ENCODE assay signal across 23 cellular contexts in genomic region chr10:6497524-6498140, GRCh38.
A peak's percentile ranks its signal among the peaks of the same experiment; 100 is the strongest.
DNase-seq lines count a peak whose midpoint lies in the region; ATAC-seq and TF ChIP-seq lines count a peak whose summit lies in the region.
"Had no signal": no experiment of that assay in that cellular context is flagged by ENCODE, and none has a peak within 500 bp of the region (broad histone marks: within the 10 kb centered on the region; RNA-seq: fewer than 3 reads in every experiment).

No MANE protein-coding gene starts in this region.

- peak overlapping the region in 1 of 3 donors; percentile 41 for H3K27ac Mint-ChIP-seq in CD4-positive, CD25-positive, alpha-beta regulatory T cell
- H3K27ac Mint-ChIP-seq in CD8-positive, alpha-beta T cell: peak overlapping the region; percentile 9
- H3K27ac Mint-ChIP-seq in activated T-helper 17 cell treated with anti-CD3 and anti-CD28 coated beads, Interleukin-2, amount 50 U/mL, for 72 hours: no peak overlapping the region
- H3K27ac Mint-ChIP-seq: GM23338, nephron, type B pancreatic cell had no signal

- no peaks in the 10 kb centered on the region for H3K27me3 ChIP-seq in CD4-positive, CD25-positive, alpha-beta regulatory T cell (ENCODE audit: control insufficient read depth, insufficient read depth, low read length)
- no peaks in the 10 kb centered on the region for H3K27me3 ChIP-seq in CD8-positive, alpha-beta T cell (ENCODE audit: insufficient read depth, low read length)
- no peaks in the 10 kb centered on the region for H3K27me3 ChIP-seq in neural cell (ENCODE audit: insufficient read depth, low read depth, low read length)
- H3K27me3 ChIP-seq: adrenal gland, spleen had no signal

- H3K4me3 ChIP-seq in CD4-positive, CD25-positive, alpha-beta regulatory T cell (ENCODE audit: low read depth, low read length): no peak overlapping the region
- no peak overlapping the region for H3K4me3 ChIP-seq in CD8-positive, alpha-beta T cell (ENCODE audit: low read depth, low read length)
- no peak overlapping the region for H3K4me3 ChIP-seq in neural cell (ENCODE audit: low read length)
- H3K4me3 ChIP-seq: adrenal gland, GM23338, SK-N-MC, spleen had no signal

- H3K4me3 Mint-ChIP-seq in CD4-positive, CD25-positive, alpha-beta regulatory T cell: peak overlapping the region in 1 of 4 donors; percentile 21
- no peak overlapping the region for H3K4me3 Mint-ChIP-seq in CD8-positive, alpha-beta T cell
- H3K4me3 Mint-ChIP-seq in activated T-helper 17 cell treated with anti-CD3 and anti-CD28 coated beads, Interleukin-2, amount 50 U/mL, for 72 hours: peak overlapping the region; percentile 80
- H3K4me3 Mint-ChIP-seq: GM23338, nephron, type B pancreatic cell had no signal

- H3K36me3 ChIP-seq in CD4-positive, CD25-positive, alpha-beta regulatory T cell (ENCODE audit: control insufficient read depth, insufficient read depth, low read length): peaks cover 91% of the 10 kb centered on the region
- peaks cover 24% of the 10 kb centered on the region for H3K36me3 ChIP-seq in CD8-positive, alpha-beta T cell (ENCODE audit: insufficient read depth, low read length)
- H3K36me3 ChIP-seq in neural cell (ENCODE audit: insufficient read depth, low read length): no peaks in the 10 kb centered on the region
- H3K36me3 ChIP-seq: adrenal gland had no signal

- no peak for DNase-seq in CD4-positive, CD25-positive, alpha-beta regulatory T cell
- DNase-seq in CD8-positive, alpha-beta T cell: no peak
- no peak for DNase-seq in HT-29 (ENCODE audit: low spot score)
- DNase-seq in ecto neural progenitor cell (ENCODE audit: low spot score): no peak
- no peak for DNase-seq in HuH-7 (ENCODE audit: low spot score)
- DNase-seq: activated CD4-positive, alpha-beta T cell treated with anti-CD3 and anti-CD28 coated beads for 4 hours; activated effector memory CD4-positive, alpha-beta T cell treated with Interleukin-2 at 50 U/mL for 16 hours; adrenal gland; cerebellar nuclear complex; hypothalamus; Karpas-422; NCI-H146; OCI-M1; spleen; T-helper 9 cell had no signal

- no peaks in the 10 kb centered on the region for H4K20me1 ChIP-seq in neural cell (ENCODE audit: insufficient read depth)

- H3K9ac ChIP-seq in neural cell (ENCODE audit: low read length): no peak overlapping the region

- TF ChIP-seq EP300 in neural cell (conservative IDR thresholded peaks at IDR 0.05; ENCODE audit: poor library complexity, severe bottlenecking): no peak

- H3K9me3 ChIP-seq in CD4-positive, CD25-positive, alpha-beta regulatory T cell (ENCODE audit: control insufficient read depth in 2 of 2, low read length in 2 of 2): no peaks in the 10 kb centered on the region
- H3K9me3 ChIP-seq in CD8-positive, alpha-beta T cell (ENCODE audit: low read length): no peaks in the 10 kb centered on the region
- no peaks in the 10 kb centered on the region for H3K9me3 ChIP-seq in neural cell (ENCODE audit: low read length)
- H3K9me3 ChIP-seq: adrenal gland, spleen had no signal

- H3F3A ChIP-seq in neural cell (ENCODE audit: insufficient read depth, low read length, poor library complexity, severe bottlenecking): no peaks in the 10 kb centered on the region

- no peak overlapping the region for H3K4me2 ChIP-seq in neural cell (ENCODE audit: low read length)
- H3K4me2 ChIP-seq: GM23338 had no signal

- no peaks in the 10 kb centered on the region for H3K9me2 ChIP-seq in neural cell (ENCODE audit: insufficient read depth, low read length)

- H3K4me1 Mint-ChIP-seq in CD4-positive, CD25-positive, alpha-beta regulatory T cell: peaks cover 19 to 45% (median 22%) of the 10 kb centered on the region in 4 donors
- H3K4me1 Mint-ChIP-seq in CD8-positive, alpha-beta T cell (ENCODE audit: low read depth): peaks cover 28% of the 10 kb centered on the region
- peaks cover 33% of the 10 kb centered on the region for H3K4me1 Mint-ChIP-seq in activated T-helper 17 cell treated with anti-CD3 and anti-CD28 coated beads, Interleukin-2, amount 50 U/mL, for 72 hours
- H3K4me1 Mint-ChIP-seq: brain, GM23338, nephron had no signal

- H3K27ac ChIP-seq in CD4-positive, CD25-positive, alpha-beta regulatory T cell (ENCODE audit: insufficient read depth, low read length, poor library complexity, severe bottlenecking): peak overlapping the region; percentile 71
- no peak overlapping the region for H3K27ac ChIP-seq in CD8-positive, alpha-beta T cell (ENCODE audit: low read depth, low read length)
- no peak overlapping the region for H3K27ac ChIP-seq in neural cell (ENCODE audit: low read length)
- H3K27ac ChIP-seq: adrenal gland, SK-N-MC, VCaP had no signal

- H3K27me3 Mint-ChIP-seq in CD4-positive, CD25-positive, alpha-beta regulatory T cell: no peaks in the 10 kb centered on the region
- H3K27me3 Mint-ChIP-seq in CD8-positive, alpha-beta T cell (ENCODE audit: low read depth): no peaks in the 10 kb centered on the region
- H3K27me3 Mint-ChIP-seq in activated T-helper 17 cell treated with anti-CD3 and anti-CD28 coated beads, Interleukin-2, amount 50 U/mL, for 72 hours: no peaks in the 10 kb centered on the region

- H3K9me3 Mint-ChIP-seq in CD4-positive, CD25-positive, alpha-beta regulatory T cell: peaks cover 0 to 2% (median 0%) of the 10 kb centered on the region in 7 donors
- peaks cover 5% of the 10 kb centered on the region for H3K9me3 Mint-ChIP-seq in CD8-positive, alpha-beta T cell
- H3K9me3 Mint-ChIP-seq in activated T-helper 17 cell treated with anti-CD3 and anti-CD28 coated beads, Interleukin-2, amount 50 U/mL, for 72 hours: no peaks in the 10 kb centered on the region
- H3K9me3 Mint-ChIP-seq: brain, GM23338, nephron, type B pancreatic cell had no signal

- POLR2A ChIA-PET in CD8-positive, alpha-beta T cell (lab: Charles Lee): interaction anchor here (1.4 kb wide), 3 partner anchors 20 to 45 kb away, joined by 3 to 5 read pairs (median 3); no protein-coding TSS in a partner anchor

- intact Hi-C loops in CD8-positive, alpha-beta T cell (cut with DNase I, micrococcal nuclease): loop anchor here (1.0 to 10.0 kb wide), 5 partner anchors 15 to 223 kb away; no protein-coding TSS in a partner anchor

- H3K4me1 ChIP-seq in CD4-positive, CD25-positive, alpha-beta regulatory T cell (ENCODE audit: control insufficient read depth, insufficient read depth, low read length, poor library complexity, severe bottlenecking): peaks cover 38% of the 10 kb centered on the region
- peaks cover 45% of the 10 kb centered on the region for H3K4me1 ChIP-seq in CD8-positive, alpha-beta T cell (ENCODE audit: insufficient read depth, low read length)
- H3K4me1 ChIP-seq: adrenal gland had no signal

- H2AFZ ChIP-seq in neural cell (ENCODE audit: low read depth, low read length): no peak overlapping the region
- H2AFZ ChIP-seq: GM23338 had no signal

- CTCF ChIA-PET in CD8-positive, alpha-beta T cell (lab: Charles Lee): interaction anchor here (0.9 to 2.3 kb wide), 5 partner anchors 20 to 181 kb away, joined by 3 to 6 read pairs (median 4); partner anchors contain the start of gene PRKCQ

- no peak for ATAC-seq in CD4-positive, CD25-positive, alpha-beta regulatory T cell (ENCODE audit: low read depth in 2 of 2)
- ATAC-seq in CD8-positive, alpha-beta T cell: no peak
- no peak for ATAC-seq in activated T-helper 17 cell treated with anti-CD3 and anti-CD28 coated beads, Interleukin-2, amount 50 U/mL, for 72 hours (replicated peaks)
- ATAC-seq: GM23338 had no signal

- no peaks in the 10 kb centered on the region for H3K79me2 ChIP-seq in neural cell (replicated peaks; ENCODE audit: insufficient read depth, low read length)

- TF ChIP-seq RAD21 in neural cell (conservative IDR thresholded peaks at IDR 0.05): no peak

- H3K36me3 Mint-ChIP-seq in CD4-positive, CD25-positive, alpha-beta regulatory T cell: peaks cover 35% of the 10 kb centered on the region
- peaks cover 39% of the 10 kb centered on the region for H3K36me3 Mint-ChIP-seq in CD8-positive, alpha-beta T cell
- peaks cover 21% of the 10 kb centered on the region for H3K36me3 Mint-ChIP-seq in activated T-helper 17 cell treated with anti-CD3 and anti-CD28 coated beads, Interleukin-2, amount 50 U/mL, for 72 hours (ENCODE audit: low read depth)
- H3K36me3 Mint-ChIP-seq: brain, type B pancreatic cell had no signal

- no peak for TF ChIP-seq CTCF in CD8-positive, alpha-beta T cell (IDR thresholded peaks at IDR 0.05)
- TF ChIP-seq CTCF in neural cell (IDR thresholded peaks at IDR 0.05; ENCODE audit: poor library complexity, severe bottlenecking): no peak

TF ChIP-seq in neural cell, 6 proteins besides CTCF, POLR2A, EP300 and RAD21:
- TF ChIP-seq TAF1 (IDR thresholded peaks at IDR 0.05; ENCODE audit: low read depth) (no peak), POLR2AphosphoS5 (IDR thresholded peaks at IDR 0.05) (peak; percentile 14)
